22 cellular contexts compared by ENCODE assay signal in the genomic region with DNA sequence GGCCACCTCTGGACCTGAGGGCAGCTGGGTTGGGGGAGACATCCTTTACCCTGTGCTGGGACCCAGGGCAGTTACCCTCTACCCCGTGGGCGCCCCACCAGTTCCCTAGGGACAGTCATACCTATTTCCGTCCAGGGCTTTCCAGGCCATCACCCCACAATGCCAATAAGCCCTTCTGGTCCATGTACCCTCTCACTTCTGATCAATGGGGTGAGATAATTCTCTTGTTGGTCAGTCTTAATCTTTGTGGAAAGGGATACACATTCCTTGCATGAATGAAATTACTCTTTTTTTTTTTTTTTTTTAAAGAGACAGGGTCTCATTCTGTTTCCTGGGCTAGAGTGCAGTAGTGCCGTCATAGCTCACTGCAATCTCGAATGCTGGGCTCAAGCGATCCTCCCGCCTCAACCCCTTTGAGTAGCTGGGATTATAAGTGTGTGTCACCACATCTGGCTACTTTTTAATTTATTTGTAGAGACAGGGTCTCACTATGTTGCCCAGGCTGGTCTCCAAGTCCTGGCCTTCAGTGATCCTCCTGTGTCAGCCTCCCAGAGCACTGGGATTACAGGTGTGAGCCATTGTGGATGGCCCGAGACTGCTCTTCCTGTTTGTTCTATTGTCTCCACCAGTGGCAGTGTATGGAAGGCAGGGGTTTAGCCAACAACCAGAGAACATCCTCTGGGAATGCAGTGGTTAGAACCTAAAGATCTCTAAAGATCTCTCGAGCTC. TPM values are rescaled to one million over a fixed set of nuclear protein-coding genes. Genes with fewer than 3 reads are reported as not detected.
"Had no signal": no experiment of that assay in that cellular context is flagged by ENCODE, and none has a peak within 500 bp of the region (broad histone marks: within the 10 kb centered on the region; RNA-seq: fewer than 3 reads in every experiment).

No MANE protein-coding gene starts in this region.

- ATAC-seq: activated CD4-positive, alpha-beta T cell treated with anti-CD3 and anti-CD28 coated beads for 36 hours; gastroesophageal sphincter had no signal

- H3K79me2 ChIP-seq: hepatocyte had no signal

- H3K9me3 Mint-ChIP-seq: activated CD4-positive, alpha-beta memory T cell treated with anti-CD3 and anti-CD28 coated beads for 36 hours; activated naive CD4-positive, alpha-beta T cell treated with anti-CD3 and anti-CD28 coated beads for 36 hours; activated T-helper 2 cell treated with anti-CD3 and anti-CD28 coated beads, Interferon-gamma antibody, Interleukin-2, Interleukin-4, amounts not matched to agents 10 μg/mL and 5 μg/mL and 100 μg/mL, durations not matched to agents 14 hours and 24 hours and 36 hours; central memory CD8-positive, alpha-beta T cell; stimulated activated naive CD8-positive, alpha-beta T cell treated with anti-CD3 and anti-CD28 coated beads, Interleukin-15, Interleukin-2, amounts not matched to agents 100 ng/mL and 50 ng/mL, for 24 hours had no signal

- H3K27me3 ChIP-seq: colonic mucosa, hepatocyte, tibial nerve had no signal

- H3K4me3 ChIP-seq: colonic mucosa, gastroesophageal sphincter, hepatocyte, skin epidermis, tibial nerve had no signal

- H2AFZ ChIP-seq: hepatocyte had no signal

- H3K36me3 ChIP-seq: brain microvascular endothelial cell, colonic mucosa, gastroesophageal sphincter, tibial nerve had no signal

- H3K27ac ChIP-seq: brain microvascular endothelial cell, colonic mucosa, gastroesophageal sphincter, hepatocyte, tibial nerve had no signal

- H3K4me2 ChIP-seq: hepatocyte had no signal

- H3K4me1 Mint-ChIP-seq: activated CD4-positive, alpha-beta T cell treated with anti-CD3 and anti-CD28 coated beads for 36 hours; central memory CD8-positive, alpha-beta T cell had no signal

- DNase-seq: activated CD4-positive, alpha-beta memory T cell treated with anti-CD3 and anti-CD28 coated beads for 36 hours; activated CD4-positive, alpha-beta T cell treated with anti-CD3 and anti-CD28 coated beads for 36 hours; activated naive CD4-positive, alpha-beta T cell treated with anti-CD3 and anti-CD28 coated beads for 36 hours; activated T-cell treated with anti-CD3 and anti-CD28 coated beads, Interleukin-2, amount 50 U/mL, for 1 hour; anterior cingulate cortex; brain microvascular endothelial cell; colonic mucosa; endodermal cell; left cardiac atrium; midbrain; nephron progenitor cell; occipital lobe; posterior cingulate gyrus; retina had no signal

- H3K27ac Mint-ChIP-seq: activated CD4-positive, alpha-beta memory T cell treated with anti-CD3 and anti-CD28 coated beads for 36 hours; activated CD4-positive, alpha-beta T cell treated with anti-CD3 and anti-CD28 coated beads for 36 hours; activated naive CD4-positive, alpha-beta T cell treated with anti-CD3 and anti-CD28 coated beads for 36 hours; activated T-helper 2 cell treated with anti-CD3 and anti-CD28 coated beads, Interferon-gamma antibody, Interleukin-2, Interleukin-4, amounts not matched to agents 10 μg/mL and 5 μg/mL and 100 μg/mL, durations not matched to agents 14 hours and 24 hours and 36 hours; endodermal cell; nephron progenitor cell; stimulated activated naive CD8-positive, alpha-beta T cell treated with anti-CD3 and anti-CD28 coated beads, Interleukin-15, Interleukin-2, amounts not matched to agents 100 ng/mL and 50 ng/mL, for 24 hours had no signal

- H3K36me3 Mint-ChIP-seq: activated CD4-positive, alpha-beta memory T cell treated with anti-CD3 and anti-CD28 coated beads for 36 hours had no signal

- H3K4me3 Mint-ChIP-seq: activated CD4-positive, alpha-beta memory T cell treated with anti-CD3 and anti-CD28 coated beads for 36 hours; activated CD4-positive, alpha-beta T cell treated with anti-CD3 and anti-CD28 coated beads for 36 hours; activated naive CD4-positive, alpha-beta T cell treated with anti-CD3 and anti-CD28 coated beads for 36 hours; central memory CD8-positive, alpha-beta T cell; endodermal cell; nephron progenitor cell; stimulated activated naive CD8-positive, alpha-beta T cell treated with anti-CD3 and anti-CD28 coated beads, Interleukin-15, Interleukin-2, amounts not matched to agents 100 ng/mL and 50 ng/mL, for 24 hours had no signal

- H3K4me1 ChIP-seq: colonic mucosa had no signal

- H3K9me3 ChIP-seq: colonic mucosa, gastroesophageal sphincter, tibial nerve had no signal

RNA-seq across cellular contexts. Expression of a gene that starts 46.3 kb away (rescaled TPM):
- total RNA-seq: activated T-helper 2 cell treated with anti-CD3 and anti-CD28 coated beads, Interferon-gamma antibody, Interleukin-2, Interleukin-4, amounts not matched to agents 10 μg/mL and 5 μg/mL and 100 μg/mL, durations not matched to agents 14 hours and 24 hours and 36 hours; T-helper 2 cell treated with Interferon-gamma antibody and Interleukin-4, amounts not matched to agents 100 ng/mL and 5 ng/mL, for 36 hours had no signal
